ENCODE assay signal across 19 cellular contexts in genomic region chr6:13669476-13669875, GRCh38.
"Had no signal": no experiment of that assay in that cellular context is flagged by ENCODE, and none has a peak within 500 bp of the region (broad histone marks: within the 10 kb centered on the region; RNA-seq: fewer than 3 reads in every experiment).

No MANE protein-coding gene starts in this region.

- H3K9me3 ChIP-seq: colonic mucosa, esophagus muscularis mucosa, left lung, mucosa of descending colon, right atrium auricular region had no signal

- H3K4me1 ChIP-seq: colonic mucosa, uterus had no signal

- H3K9me3 Mint-ChIP-seq: activated naive CD4-positive, alpha-beta T cell treated with anti-CD3 and anti-CD28 coated beads, Interleukin-2, amount 50 U/mL, for 72 hours had no signal

- H3K36me3 ChIP-seq: colonic mucosa, esophagus muscularis mucosa, left lung, right atrium auricular region, uterus had no signal

- ATAC-seq: left lung; mucosa of descending colon; naive thymus-derived CD4-positive, alpha-beta T cell had no signal

- H3K27me3 ChIP-seq: colonic mucosa, esophagus muscularis mucosa, left lung, right atrium auricular region, tibial nerve, uterus had no signal

- H3K4me3 ChIP-seq: colonic mucosa, esophagus muscularis mucosa, left lung, mucosa of descending colon, right atrium auricular region, skin epidermis, tibial nerve, uterus had no signal

- DNase-seq: activated CD4-positive, alpha-beta T cell treated with anti-CD3 and anti-CD28 coated beads, Interleukin-2, amount 50 U/mL, for 48 hours; activated CD8-positive, alpha-beta memory T cell treated with anti-CD3 and anti-CD28 coated beads, Interleukin-2, amount 50 U/mL, for 4 hours; central memory CD4-positive, alpha-beta T cell; colonic mucosa; left lung; mammary epithelial cell; mucosa of descending colon; naive thymus-derived CD4-positive, alpha-beta T cell; stimulated activated CD4-positive, alpha-beta T cell treated with anti-CD3 and anti-CD28 coated beads, Interleukin-15, amount 100 ng/mL, for 24 hours; stimulated activated CD4-positive, alpha-beta T cell treated with anti-CD3 and anti-CD28 coated beads, Interleukin-4, amount 100 ng/mL, for 1 hour; stimulated activated naive CD4-positive, alpha-beta T cell treated with Interleukin-2 at 50 U/mL for 16 hours; substantia nigra; uterus had no signal

- H3K27ac ChIP-seq: colonic mucosa, esophagus muscularis mucosa, left lung, right atrium auricular region, skin epidermis, tibial nerve, uterus had no signal

- H3K4me3 Mint-ChIP-seq: brain had no signal

- H3K27me3 Mint-ChIP-seq: brain; naive thymus-derived CD4-positive, alpha-beta T cell had no signal
